Comparison of ENCODE assay signal across 11 cellular contexts in the genomic region with DNA sequence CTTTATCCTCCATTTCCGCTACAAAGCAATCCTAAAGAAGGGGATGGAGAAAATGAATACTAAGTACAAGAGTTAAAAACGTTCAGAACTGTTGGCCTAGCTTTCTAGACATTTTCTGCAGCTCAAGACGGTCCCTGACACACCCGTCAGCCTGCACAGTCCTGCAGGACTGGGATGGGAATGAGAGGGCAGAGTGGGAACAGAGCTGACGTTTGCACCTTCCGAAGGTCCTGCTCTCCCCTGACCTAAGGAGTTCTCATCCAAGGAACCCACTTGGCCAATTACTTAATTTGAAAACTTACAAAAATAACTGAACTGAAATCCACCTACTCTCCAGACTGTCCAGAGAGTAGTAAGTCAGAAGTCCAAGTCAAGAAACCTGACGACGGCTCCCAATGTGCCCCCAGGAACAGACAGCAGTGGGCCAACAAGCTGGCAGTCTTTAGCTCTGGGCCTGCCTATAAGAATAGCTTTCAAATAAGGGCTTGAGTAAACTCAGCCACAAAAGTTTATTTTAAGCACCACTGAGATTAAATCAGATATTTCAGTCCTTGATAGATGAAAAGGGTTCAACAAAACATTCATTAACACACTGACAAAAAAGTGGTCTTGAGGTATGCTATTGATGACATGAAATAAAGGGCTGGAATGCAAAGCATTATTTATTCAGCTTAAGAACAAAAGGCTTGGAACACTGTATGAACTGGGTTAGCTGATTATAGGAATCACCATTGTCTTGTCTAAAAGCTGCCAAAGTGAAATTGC.
A peak's percentile ranks its signal among the peaks of the same experiment; 100 is the strongest.
DNase-seq lines count a peak whose midpoint lies in the region; ATAC-seq and TF ChIP-seq lines count a peak whose summit lies in the region.
"Had no signal": no experiment of that assay in that cellular context is flagged by ENCODE, and none has a peak within 500 bp of the region (broad histone marks: within the 10 kb centered on the region; RNA-seq: fewer than 3 reads in every experiment).

No MANE protein-coding gene starts in this region.

- H3K18ac ChIP-seq in mesendoderm (ENCODE audit: low read length): no peak overlapping the region

- no peak overlapping the region for H3K27ac ChIP-seq in mesendoderm (ENCODE audit: low read depth, low read length)
- peak overlapping the region in 7 of 8 donors; percentile 11 to 40 (median 23) for H3K27ac ChIP-seq in spleen

- no peak overlapping the region for H3K56ac ChIP-seq in mesendoderm (ENCODE audit: low read length)

- no peak for TF ChIP-seq CTCF in spleen (IDR thresholded peaks at IDR 0.05 in 8 of 11, conservative IDR thresholded peaks at IDR 0.05 in 3 of 11)

- no peak overlapping the region for H3K23ac ChIP-seq in mesendoderm (ENCODE audit: low read length)

- intact Hi-C loops in spleen (cut with DNase I; ENCODE audit: low total_unique reads): no loop called here

- H3K36me3 ChIP-seq in mesendoderm (ENCODE audit: control insufficient read depth, insufficient read depth, low read length) (peaks cover 3% of the 10 kb centered on the region), spleen (peaks cover 0 to 10% (median 0%) of the 10 kb centered on the region in 6 donors)
- H3K36me3 ChIP-seq: gastrocnemius medialis had no signal

- H3K79me2 ChIP-seq in mesendoderm (ENCODE audit: control insufficient read depth, insufficient read depth, low read length): no peaks in the 10 kb centered on the region

- H3K4me2 ChIP-seq in mesendoderm (ENCODE audit: low read length): no peak overlapping the region

- H4K5ac ChIP-seq in mesendoderm (ENCODE audit: low read length): no peak overlapping the region

- H3K4me3 ChIP-seq in mesendoderm (ENCODE audit: low read length) (no peak overlapping the region), spleen (no peak overlapping the region)
- H3K4me3 ChIP-seq: gastrocnemius medialis had no signal

- H3K27me3 ChIP-seq in mesendoderm (ENCODE audit: insufficient read depth, low read length, poor library complexity): no peaks in the 10 kb centered on the region
- H3K27me3 ChIP-seq in spleen (replicated peaks in 1 of 7): no peaks in the 10 kb centered on the region
- H3K27me3 ChIP-seq: gastrocnemius medialis had no signal

- H3K79me1 ChIP-seq in mesendoderm (ENCODE audit: low read length): peaks cover 3% of the 10 kb centered on the region

- H3K9ac ChIP-seq in mesendoderm (ENCODE audit: low read length): no peak overlapping the region

- WGBS in mesendoderm (ENCODE audit: extremely low coverage, insufficient coverage, low lambda C conversion rate): no CpG with 5 or more reads among the region's 8 CpGs
- WGBS in spleen, 5 donors: 75 to 85% (median 82%) methylated on average over 8 of the region's 8 CpGs

- H2BK5ac ChIP-seq in mesendoderm (ENCODE audit: low read length): no peak overlapping the region

- TF ChIP-seq POLR2A in spleen (IDR thresholded peaks at IDR 0.05): no peak

- no peak overlapping the region for H2AK5ac ChIP-seq in mesendoderm (ENCODE audit: low read length)

- H2BK15ac ChIP-seq in mesendoderm (replicated peaks; ENCODE audit: low read depth): no peak overlapping the region

- no peak for ATAC-seq in GM19035 (IDR thresholded peaks at IDR 0.05; ENCODE audit: unreplicated experiment)
- ATAC-seq in GM21786 (IDR thresholded peaks at IDR 0.05; ENCODE audit: unreplicated experiment): no peak
- ATAC-seq: gastrocnemius medialis had no signal

- no peak overlapping the region for H2BK120ac ChIP-seq in mesendoderm (ENCODE audit: low read depth, low read length)

- peak overlapping the region; percentile 40 for H4K8ac ChIP-seq in mesendoderm (ENCODE audit: low read depth, low read length)

- DNase-seq in M059J (ENCODE audit: low read depth) (peak; percentile 13), dermis microvascular lymphatic vessel endothelial cell (ENCODE audit: low read depth in 2 of 2) (peak; percentile 37 to 58), mesendoderm (no peak), spleen (no peak)
- no peak for DNase-seq in stimulated activated naive CD4-positive, alpha-beta T cell (lab: John Stamatoyannopoulos, UW)
- DNase-seq: activated CD4-positive, alpha-beta memory T cell treated with anti-CD3 and anti-CD28 coated beads for 36 hours; activated T-cell treated with anti-CD3 and anti-CD28 coated beads, Interleukin-2, amount 50 U/mL, for 48 hours; central memory CD4-positive, alpha-beta T cell; gastrocnemius medialis had no signal

- peaks cover 0 to 4% (median 0%) of the 10 kb centered on the region in 8 donors for H3K9me3 ChIP-seq in spleen
- H3K9me3 ChIP-seq: gastrocnemius medialis had no signal

- no peak overlapping the region for H3K4ac ChIP-seq in mesendoderm (ENCODE audit: low read depth, low read length)

- no peaks in the 10 kb centered on the region for H3K4me1 ChIP-seq in mesendoderm (ENCODE audit: control insufficient read depth, low read depth, low read length)
- H3K4me1 ChIP-seq in spleen: peaks cover 3 to 23% (median 13%) of the 10 kb centered on the region in 6 donors

Comparison
In these comparisons a context has a peak if more than half of its experiments do, and no peak if none do; other contexts are left out.
1. DNase-seq: peak in M059J (single experiment) and dermis microvascular lymphatic vessel endothelial cell (2 of 2); none in mesendoderm (single experiment), spleen (single experiment) and stimulated activated naive CD4-positive, alpha-beta T cell (0 of 6).